ENCODE assay signal across 17 cellular contexts in the genomic region with DNA sequence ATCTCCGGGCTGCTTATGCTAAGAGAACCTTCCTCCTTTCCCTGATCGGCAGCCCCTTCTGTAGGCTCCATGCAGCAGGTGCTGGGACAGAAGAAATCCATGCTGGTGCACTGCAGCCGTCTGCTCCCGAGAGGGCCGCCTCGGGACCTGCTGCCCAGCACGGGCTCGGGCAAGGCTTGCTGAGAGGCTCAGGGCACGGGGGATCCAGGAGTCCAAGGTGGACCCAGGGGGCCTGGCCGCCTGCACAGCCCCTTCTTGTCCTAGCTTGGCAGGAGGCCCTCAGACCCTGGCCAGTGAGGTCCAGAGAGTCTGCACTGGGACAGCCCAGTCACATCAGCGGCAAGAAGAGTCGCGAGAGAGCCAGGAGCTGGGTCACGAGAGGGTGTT. TPM values are rescaled to one million over a fixed set of nuclear protein-coding genes. Genes with fewer than 3 reads are reported as not detected.
DNase-seq lines count a peak whose midpoint lies in the region; ATAC-seq and TF ChIP-seq lines count a peak whose summit lies in the region.
"Had no signal": no experiment of that assay in that cellular context is flagged by ENCODE, and none has a peak within 500 bp of the region (broad histone marks: within the 10 kb centered on the region; RNA-seq: fewer than 3 reads in every experiment).

No MANE protein-coding gene starts in this region.

- no peak for TF ChIP-seq CTCF in adrenal gland (IDR thresholded peaks at IDR 0.05)

- whole genome bisulfite sequencing in neuronal stem cell (ENCODE audit: extremely low coverage in 2 of 2, insufficient read length in 2 of 2, insufficient replicate concordance in 1 of 2), 2 donors: no CpG with 5 or more reads among the region's 14 CpGs
- WGBS in adrenal gland, 4 donors: 70 to 90% (median 84%) methylated on average over 5 to 14 of the region's 14 CpGs

- DNase-seq in activated CD4-positive, alpha-beta T cell treated with anti-CD3 and anti-CD28 coated beads for 36 hours: peak; percentile 17
- DNase-seq in activated CD4-positive, alpha-beta T cell treated with anti-CD3 and anti-CD28 coated beads for 48 hours: no peak
- peak; percentile 8 for DNase-seq in activated T-helper 2 cell treated with anti-CD3 and anti-CD28 coated beads, Interferon-gamma antibody, Interleukin-2, Interleukin-4, amounts not matched to agents 10 μg/mL and 5 μg/mL and 100 μg/mL, durations not matched to agents 14 hours and 24 hours and 36 hours (ENCODE audit: low spot score)
- DNase-seq in neuronal stem cell (ENCODE audit: low spot score): no peak
- no peak for DNase-seq in NCI-H2171 treated with DMSO at 0.1 percent for 48 hours (lab: John Stamatoyannopoulos, UW)
- DNase-seq in AML-193 (lab: John Stamatoyannopoulos, UW): no peak
- no peak for DNase-seq in adrenal gland
- DNase-seq: dermis blood vessel endothelial cell, DMS 273 treated with DMSO at 0.1 percent for 48 hours, NCI-H1417, NCI-H510A treated with DMSO at 0.1 percent for 48 hours, small intestine had no signal

- H3K9me3 Mint-ChIP-seq in activated CD4-positive, alpha-beta T cell treated with anti-CD3 and anti-CD28 coated beads for 36 hours (ENCODE audit: low read depth): peaks cover 9% of the 10 kb centered on the region
- peaks cover 8% of the 10 kb centered on the region for H3K9me3 Mint-ChIP-seq in activated T-helper 2 cell treated with anti-CD3 and anti-CD28 coated beads, Interferon-gamma antibody, Interleukin-2, Interleukin-4, amounts not matched to agents 10 μg/mL and 5 μg/mL and 100 μg/mL, durations not matched to agents 14 hours and 24 hours and 36 hours

- no peak overlapping the region for H3K4ac ChIP-seq in neuronal stem cell (ENCODE audit: low read length)

- peaks cover 2 to 8% of the 10 kb centered on the region in 2 donors for H3K4me1 ChIP-seq in neuronal stem cell (ENCODE audit: control insufficient read depth in 2 of 2, insufficient read depth in 1 of 2, low read depth in 1 of 2, low read length in 2 of 2)
- no peaks in the 10 kb centered on the region for H3K4me1 ChIP-seq in adrenal gland (replicated peaks in 1 of 2)

- H3K14ac ChIP-seq in neuronal stem cell (ENCODE audit: low read length): no peak overlapping the region

- peak overlapping the region; percentile 98 for H3K27ac Mint-ChIP-seq in activated CD4-positive, alpha-beta T cell treated with anti-CD3 and anti-CD28 coated beads for 36 hours
- H3K27ac Mint-ChIP-seq in activated T-helper 2 cell treated with anti-CD3 and anti-CD28 coated beads, Interferon-gamma antibody, Interleukin-2, Interleukin-4, amounts not matched to agents 10 μg/mL and 5 μg/mL and 100 μg/mL, durations not matched to agents 14 hours and 24 hours and 36 hours: peak overlapping the region; percentile 93

- H3K9ac ChIP-seq in neuronal stem cell (ENCODE audit: low read depth, low read length, poor library complexity): peak overlapping the region; percentile 12

- no peak overlapping the region for H3K4me2 ChIP-seq in neuronal stem cell (ENCODE audit: insufficient read depth, low read length, poor library complexity, severe bottlenecking)

- peak overlapping the region; percentile 73 for H2AFZ ChIP-seq in neuronal stem cell (ENCODE audit: low read length)

- no peak for ATAC-seq in activated CD4-positive, alpha-beta T cell treated with anti-CD3 and anti-CD28 coated beads for 36 hours
- ATAC-seq in GM18505 (IDR thresholded peaks at IDR 0.05; ENCODE audit: unreplicated experiment): no peak

- peak overlapping the region; percentile 43 for H2BK5ac ChIP-seq in neuronal stem cell (ENCODE audit: low read length)

- intact Hi-C loops in activated CD4-positive, alpha-beta T cell treated with anti-CD3 and anti-CD28 coated beads for 36 hours (cut with DNase I, micrococcal nuclease): loop anchor here in 1 of 2 experiments (1.0 kb wide), 1 partner anchor 16 kb away; no protein-coding TSS in a partner anchor
- intact Hi-C loops in activated T-helper 2 cell treated with anti-CD3 and anti-CD28 coated beads, Interferon-gamma antibody, Interleukin-2, Interleukin-4, amounts not matched to agents 10 μg/mL and 5 μg/mL and 100 μg/mL, durations not matched to agents 14 hours and 24 hours and 36 hours (cut with micrococcal nuclease): no loop called here
- intact Hi-C loops in adrenal gland (cut with DNase I): no loop called here

- H3K4me3 Mint-ChIP-seq in activated CD4-positive, alpha-beta T cell treated with anti-CD3 and anti-CD28 coated beads for 36 hours: peak overlapping the region; percentile 61
- H3K4me3 Mint-ChIP-seq in activated T-helper 2 cell treated with anti-CD3 and anti-CD28 coated beads, Interferon-gamma antibody, Interleukin-2, Interleukin-4, amounts not matched to agents 10 μg/mL and 5 μg/mL and 100 μg/mL, durations not matched to agents 14 hours and 24 hours and 36 hours (ENCODE audit: low read depth): peak overlapping the region; percentile 60

- H2AK5ac ChIP-seq in neuronal stem cell (ENCODE audit: low read depth, low read length): peak overlapping the region; percentile 61

- H2BK12ac ChIP-seq in neuronal stem cell (ENCODE audit: low read length): no peak overlapping the region

- POLR2A ChIA-PET in activated CD4-positive, alpha-beta T cell treated with anti-CD3 and anti-CD28 coated beads for 36 hours (lab: Charles Lee): interaction anchor here (0.7 to 4.1 kb wide), 5 partner anchors 13 to 167 kb away, joined by 3 to 119 read pairs (median 3); partner anchors contain the start of genes ASTL, DUSP2 and ITPRIPL1

- H3K9me3 ChIP-seq in neuronal stem cell (replicated peaks in 1 of 2; ENCODE audit: control insufficient read depth in 2 of 2, insufficient read depth in 1 of 2, low read depth in 1 of 2, low read length in 2 of 2) (peaks cover 0 to 2% of the 10 kb centered on the region in 2 donors), adrenal gland (replicated peaks in 1 of 3) (no peaks in the 10 kb centered on the region)

- no peaks in the 10 kb centered on the region for H3K27me3 ChIP-seq in neuronal stem cell (ENCODE audit: control insufficient read depth in 3 of 3, insufficient read depth in 3 of 3, low read depth in 1 of 3, low read length in 3 of 3)
- no peaks in the 10 kb centered on the region for H3K27me3 ChIP-seq in adrenal gland

- H3K36me3 ChIP-seq in neuronal stem cell (replicated peaks in 1 of 2; ENCODE audit: control insufficient read depth in 2 of 2, insufficient read depth in 2 of 2, low read length in 2 of 2): no peaks in the 10 kb centered on the region
- H3K36me3 ChIP-seq in adrenal gland (replicated peaks in 1 of 2): no peaks in the 10 kb centered on the region

- H3K4me3 ChIP-seq in neuronal stem cell (ENCODE audit: low read length in 2 of 2) (no peak overlapping the region), adrenal gland (no peak overlapping the region)
- H3K4me3 ChIP-seq: lung had no signal

- peak overlapping the region; percentile 85 for H4K91ac ChIP-seq in neuronal stem cell (ENCODE audit: low read depth, low read length, poor library complexity)

- no peaks in the 10 kb centered on the region for H3K79me1 ChIP-seq in neuronal stem cell (ENCODE audit: low read depth, low read length)

- H2BK120ac ChIP-seq in neuronal stem cell (ENCODE audit: low read depth, low read length): peak overlapping the region; percentile 35

- no peaks in the 10 kb centered on the region for H3K27me3 Mint-ChIP-seq in activated CD4-positive, alpha-beta T cell treated with anti-CD3 and anti-CD28 coated beads for 36 hours
- no peaks in the 10 kb centered on the region for H3K27me3 Mint-ChIP-seq in activated T-helper 2 cell treated with anti-CD3 and anti-CD28 coated beads, Interferon-gamma antibody, Interleukin-2, Interleukin-4, amounts not matched to agents 10 μg/mL and 5 μg/mL and 100 μg/mL, durations not matched to agents 14 hours and 24 hours and 36 hours (ENCODE audit: low read depth)

- no peak overlapping the region for H3K27ac ChIP-seq in neuronal stem cell (replicated peaks; ENCODE audit: low read length)
- no peak overlapping the region for H3K27ac ChIP-seq in adrenal gland

- peak overlapping the region; percentile 63 for H2BK15ac ChIP-seq in neuronal stem cell (ENCODE audit: low read length)

- CTCF ChIA-PET in activated CD4-positive, alpha-beta T cell treated with anti-CD3 and anti-CD28 coated beads for 36 hours (lab: Charles Lee): interaction anchor here (0.7 to 4.1 kb wide), 8 partner anchors 11 to 166 kb away, joined by 3 to 33 read pairs (median 6); partner anchors contain the start of gene ASTL

- TF ChIP-seq POLR2A in GM18505 (IDR thresholded peaks at IDR 0.05; ENCODE audit: borderline replicate concordance, extremely low read depth, insufficient read depth, insufficient read length): peak; percentile 17
- no peak for TF ChIP-seq POLR2A in adrenal gland (IDR thresholded peaks at IDR 0.05)

- H3K36me3 Mint-ChIP-seq in activated CD4-positive, alpha-beta T cell treated with anti-CD3 and anti-CD28 coated beads for 36 hours (ENCODE audit: low read depth): peaks cover 10% of the 10 kb centered on the region
- H3K36me3 Mint-ChIP-seq in activated T-helper 2 cell treated with anti-CD3 and anti-CD28 coated beads, Interferon-gamma antibody, Interleukin-2, Interleukin-4, amounts not matched to agents 10 μg/mL and 5 μg/mL and 100 μg/mL, durations not matched to agents 14 hours and 24 hours and 36 hours (ENCODE audit: low read depth): peaks cover 8% of the 10 kb centered on the region

- H3K4me1 Mint-ChIP-seq in activated CD4-positive, alpha-beta T cell treated with anti-CD3 and anti-CD28 coated beads for 36 hours: peaks cover 90% of the 10 kb centered on the region
- H3K4me1 Mint-ChIP-seq in activated T-helper 2 cell treated with anti-CD3 and anti-CD28 coated beads, Interferon-gamma antibody, Interleukin-2, Interleukin-4, amounts not matched to agents 10 μg/mL and 5 μg/mL and 100 μg/mL, durations not matched to agents 14 hours and 24 hours and 36 hours (ENCODE audit: low read depth): peaks cover 67% of the 10 kb centered on the region

- H3K23ac ChIP-seq in neuronal stem cell (ENCODE audit: low read depth, low read length, poor library complexity): no peak overlapping the region

- H4K8ac ChIP-seq in neuronal stem cell (ENCODE audit: low read depth, low read length): no peak overlapping the region

- peak overlapping the region; percentile 84 for H3K18ac ChIP-seq in neuronal stem cell (ENCODE audit: low read length)

RNA-seq across cellular contexts. Expression of gene DUSP2, which starts 13.3 kb away (rescaled TPM):
- 100 to 1,000 TPM; 248 to 407 TPM for total RNA-seq in activated CD4-positive, alpha-beta T cell treated with anti-CD3 and anti-CD28 coated beads for 36 hours
- 238 and 260 TPM in 2 replicates for total RNA-seq in activated T-helper 2 cell treated with anti-CD3 and anti-CD28 coated beads, Interferon-gamma antibody, Interleukin-2, Interleukin-4, amounts not matched to agents 10 μg/mL and 5 μg/mL and 100 μg/mL, durations not matched to agents 14 hours and 24 hours and 36 hours
- 0.59 TPM for polyA plus RNA-seq in neuronal stem cell (2013, experiment 1 of 2)
- polyA plus RNA-seq in neuronal stem cell (2013, experiment 2 of 2): 0.58 TPM
- total RNA-seq in adrenal gland: 1 to 10 TPM in 7 of 8 donors, under 1 TPM in 1; 0.97 to 4.7 (median 2.3) TPM
- polyA plus RNA-seq in adrenal gland: 1 to 10 TPM in 2 of 3 donors, under 1 TPM in 1; 0.48 to 2.4 (median 1.9) TPM

RNA-seq across cellular contexts. Expression of gene ASTL, which starts 20.2 kb away (rescaled TPM):
- total RNA-seq in activated CD4-positive, alpha-beta T cell treated with anti-CD3 and anti-CD28 coated beads for 36 hours: 1 to 10 TPM; 2.5 to 2.8 TPM
- total RNA-seq in activated T-helper 2 cell treated with anti-CD3 and anti-CD28 coated beads, Interferon-gamma antibody, Interleukin-2, Interleukin-4, amounts not matched to agents 10 μg/mL and 5 μg/mL and 100 μg/mL, durations not matched to agents 14 hours and 24 hours and 36 hours: 1.3 and 1.5 TPM in 2 replicates
- not detected for polyA plus RNA-seq in neuronal stem cell (2013, experiment 1 of 2)
- polyA plus RNA-seq in neuronal stem cell (2013, experiment 2 of 2): 0.04 TPM
- total RNA-seq in adrenal gland: not detected
- not detected for polyA plus RNA-seq in adrenal gland
- total RNA-seq: A172, dermis blood vessel endothelial cell, fibroblast of lung, lung, temporal lobe had no signal
- polyA plus RNA-seq: fibroblast of lung, small intestine had no signal

RNA-seq across cellular contexts. Expression of gene ADRA2B, which starts 42.2 kb away (rescaled TPM):
- total RNA-seq in activated CD4-positive, alpha-beta T cell treated with anti-CD3 and anti-CD28 coated beads for 36 hours: under 1 TPM; 0.30 to 0.54 TPM
- 0.09 and 0.21 TPM in 2 replicates for total RNA-seq in activated T-helper 2 cell treated with anti-CD3 and anti-CD28 coated beads, Interferon-gamma antibody, Interleukin-2, Interleukin-4, amounts not matched to agents 10 μg/mL and 5 μg/mL and 100 μg/mL, durations not matched to agents 14 hours and 24 hours and 36 hours
- polyA plus RNA-seq in neuronal stem cell (2013, experiment 1 of 2): 3.6 TPM
- 3.7 TPM for polyA plus RNA-seq in neuronal stem cell (2013, experiment 2 of 2)
- 10 to 100 TPM in 1 of 8 donors, 1 to 10 TPM in 6, under 1 TPM in 1; 0.95 to 12.9 (median 4.3) TPM for total RNA-seq in adrenal gland
- polyA plus RNA-seq in adrenal gland: 1 to 10 TPM; 1.2 to 5.5 (median 2.0) TPM
- total RNA-seq: A172, fibroblast of lung, temporal lobe had no signal

RNA-seq across cellular contexts. Expression of gene STARD7, which starts 50.1 kb away (rescaled TPM):
- 100 to 1,000 TPM; 151 to 173 TPM for total RNA-seq in activated CD4-positive, alpha-beta T cell treated with anti-CD3 and anti-CD28 coated beads for 36 hours
- 201 and 206 TPM in 2 replicates for total RNA-seq in activated T-helper 2 cell treated with anti-CD3 and anti-CD28 coated beads, Interferon-gamma antibody, Interleukin-2, Interleukin-4, amounts not matched to agents 10 μg/mL and 5 μg/mL and 100 μg/mL, durations not matched to agents 14 hours and 24 hours and 36 hours
- polyA plus RNA-seq in neuronal stem cell (2013, experiment 1 of 2): 68.1 TPM
- polyA plus RNA-seq in neuronal stem cell (2013, experiment 2 of 2): 69.0 TPM
- 100 to 1,000 TPM; 145 to 209 (median 166) TPM for total RNA-seq in adrenal gland
- polyA plus RNA-seq in adrenal gland: 100 to 1,000 TPM in 1 of 3 donors, 10 to 100 TPM in 2; 37.8 to 129 (median 45.9) TPM

Comparison
In these comparisons a context has a peak if more than half of its experiments do, and no peak if none do; other contexts are left out.
1. DNase-seq: peak in activated CD4-positive, alpha-beta T cell treated with anti-CD3 and anti-CD28 coated beads for 36 hours (single experiment) and activated T-helper 2 cell treated with anti-CD3 and anti-CD28 coated beads, Interferon-gamma antibody, Interleukin-2, Interleukin-4, amounts not matched to agents 10 μg/mL and 5 μg/mL and 100 μg/mL, durations not matched to agents 14 hours and 24 hours and 36 hours (single experiment); none in activated CD4-positive, alpha-beta T cell treated with anti-CD3 and anti-CD28 coated beads for 48 hours (single experiment), neuronal stem cell (single experiment), NCI-H2171 treated with DMSO at 0.1 percent for 48 hours (single experiment), AML-193 (0 of 2) and adrenal gland (0 of 7).
2. RNA of gene DUSP2, which starts 13.3 kb away (total RNA-seq): 248 to 407 TPM in activated CD4-positive, alpha-beta T cell treated with anti-CD3 and anti-CD28 coated beads for 36 hours and 238 to 260 TPM in activated T-helper 2 cell treated with anti-CD3 and anti-CD28 coated beads, Interferon-gamma antibody, Interleukin-2, Interleukin-4, amounts not matched to agents 10 μg/mL and 5 μg/mL and 100 μg/mL, durations not matched to agents 14 hours and 24 hours and 36 hours; 0.97 to 4.7 TPM in adrenal gland; every median in the first group is over 10 times any median in the second.